ENCODE assay signal across 9 cellular contexts in the genomic region with DNA sequence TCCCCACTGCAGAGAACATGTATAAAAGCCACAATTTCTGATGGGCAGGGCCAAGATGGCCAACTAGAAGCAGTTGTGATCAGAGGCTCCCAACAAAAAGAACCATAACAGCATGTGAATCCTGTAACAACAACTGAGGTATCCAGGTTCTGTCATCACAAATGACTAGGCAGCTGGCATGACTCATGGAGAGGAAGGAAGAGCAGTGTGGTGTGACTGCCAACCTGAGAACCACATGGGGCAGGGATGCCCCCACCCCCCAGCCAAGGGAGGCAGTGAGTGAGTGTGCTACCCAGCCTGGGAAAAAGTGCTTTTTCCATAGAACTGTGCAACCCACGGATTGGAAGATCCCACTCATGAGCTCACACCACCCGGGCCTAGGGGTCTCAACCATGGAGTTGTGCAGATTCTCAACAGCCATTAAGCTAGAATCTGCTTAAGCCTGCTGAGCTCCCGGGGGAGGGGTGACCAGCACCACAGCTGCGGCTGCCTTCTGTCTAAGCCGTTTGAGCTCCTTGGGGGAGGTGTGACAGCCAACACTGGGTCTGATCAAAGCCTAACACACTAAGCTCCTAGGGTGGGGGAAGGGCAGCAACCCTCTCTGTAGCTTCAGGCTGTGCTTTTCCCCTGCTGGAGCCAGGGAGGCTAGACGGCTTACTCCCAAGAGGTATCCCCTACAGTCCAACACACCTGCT.
DNase-seq lines count a peak whose midpoint lies in the region; ATAC-seq and TF ChIP-seq lines count a peak whose summit lies in the region.
"Had no signal": no experiment of that assay in that cellular context is flagged by ENCODE, and none has a peak within 500 bp of the region (broad histone marks: within the 10 kb centered on the region; RNA-seq: fewer than 3 reads in every experiment).

No MANE protein-coding gene starts in this region.

- in situ Hi-C loops in Caki2 (cut with HindIII; ENCODE audit: low pct_unique_long_range_greater_than_20kb, low sequenced_read_pairs), result no loop called here

- intact Hi-C loops in naive thymus-derived CD4-positive, alpha-beta T cell (cut with micrococcal nuclease), result loop anchor here (2.0 to 5.0 kb wide), 2 partner anchors 38 to 97 kb away; no protein-coding TSS in a partner anchor
- intact Hi-C loops in Caco-2 (cut with micrococcal nuclease; ENCODE audit: unreplicated experiment), result no loop called here

- H3K27ac Mint-ChIP-seq in naive thymus-derived CD4-positive, alpha-beta T cell, result peak overlapping the region in 1 of 9 donors; percentile 36
- no peak overlapping the region for H3K27ac Mint-ChIP-seq in Caco-2 (ENCODE audit: unreplicated experiment)
- H3K27ac Mint-ChIP-seq: nephron had no signal

- no TSS peak for BruUV-seq in Caco-2 (replicated peaks; lab: Mats Ljungman, UMichigan)

- H3K27me3 ChIP-seq in naive thymus-derived CD4-positive, alpha-beta T cell (ENCODE audit: control insufficient read depth in 2 of 2, insufficient read depth in 2 of 2, low read length in 2 of 2), result no peaks in the 10 kb centered on the region
- H3K27me3 ChIP-seq in Caco-2 (replicated peaks; ENCODE audit: control insufficient read depth, insufficient read depth, low read length), result no peaks in the 10 kb centered on the region

- H3K4me3 ChIP-seq in naive thymus-derived CD4-positive, alpha-beta T cell (ENCODE audit: low read length), result no peak overlapping the region
- H3K4me3 ChIP-seq in Caco-2 (ENCODE audit: low read depth, low read length), result no peak overlapping the region

- H3K27me3 Mint-ChIP-seq in naive thymus-derived CD4-positive, alpha-beta T cell, result no peaks in the 10 kb centered on the region
- no peaks in the 10 kb centered on the region for H3K27me3 Mint-ChIP-seq in Caco-2 (ENCODE audit: insufficient read depth, unreplicated experiment)

- H3K9me3 Mint-ChIP-seq in naive thymus-derived CD4-positive, alpha-beta T cell, result peaks cover 0 to 41% (median 14%) of the 10 kb centered on the region in 11 donors
- H3K9me3 Mint-ChIP-seq in Caco-2 (ENCODE audit: unreplicated experiment), result peaks cover 44% of the 10 kb centered on the region

- DNase-seq in Caki2 (ENCODE audit: low read depth), result peak; percentile 65
- DNase-seq in Kasumi-1 (lab: John Stamatoyannopoulos, UW), result peak; percentile 1 to 9
- peak; percentile 22 for DNase-seq in activated CD8-positive, alpha-beta memory T cell treated with anti-CD3 and anti-CD28 coated beads, Interleukin-2, amount 50 U/mL, for 4 hours
- DNase-seq in naive thymus-derived CD4-positive, alpha-beta T cell, result peak in 1 of 9 donors; percentile 32
- DNase-seq in NCI-H128 (lab: John Stamatoyannopoulos, UW; ENCODE audit: unreplicated experiment), result no peak
- no peak for DNase-seq in ureter (ENCODE audit: low spot score)
- DNase-seq in Caco-2, result no peak

- POLR2A ChIA-PET in naive thymus-derived CD4-positive, alpha-beta T cell (lab: Charles Lee), result no interaction called here
- POLR2A ChIA-PET in Caco-2 (lab: Charles Lee), result no interaction called here

- H3K4me3 Mint-ChIP-seq in naive thymus-derived CD4-positive, alpha-beta T cell, result no peak overlapping the region
- no peak overlapping the region for H3K4me3 Mint-ChIP-seq in Caco-2 (ENCODE audit: unreplicated experiment)
- H3K4me3 Mint-ChIP-seq: nephron had no signal

- peaks cover 0 to 8% (median 0%) of the 10 kb centered on the region in 3 experiments for H3K9me3 ChIP-seq in naive thymus-derived CD4-positive, alpha-beta T cell (ENCODE audit: control insufficient read depth in 2 of 3, low read length in 3 of 3)
- no peaks in the 10 kb centered on the region for H3K9me3 ChIP-seq in Caco-2

- H3K27ac ChIP-seq in naive thymus-derived CD4-positive, alpha-beta T cell (ENCODE audit: low read depth, low read length), result no peak overlapping the region

- no peak for TF ChIP-seq CTCF in Caco-2 (IDR thresholded peaks at IDR 0.05; ENCODE audit: insufficient read depth in 1 of 2, low read depth in 1 of 2, low read length in 1 of 2, severe bottlenecking in 1 of 2, unreplicated experiment in 1 of 2)

- H3K4me1 Mint-ChIP-seq in naive thymus-derived CD4-positive, alpha-beta T cell, result peaks cover 2 to 13% (median 4%) of the 10 kb centered on the region in 7 donors
- H3K4me1 Mint-ChIP-seq in Caco-2 (ENCODE audit: low read depth, unreplicated experiment), result no peaks in the 10 kb centered on the region

- CTCF ChIA-PET in naive thymus-derived CD4-positive, alpha-beta T cell (lab: Charles Lee), result no interaction called here
- CTCF ChIA-PET in Caco-2 (lab: Charles Lee), result no interaction called here

- H3K4me1 ChIP-seq in naive thymus-derived CD4-positive, alpha-beta T cell (ENCODE audit: control insufficient read depth in 2 of 2, insufficient read depth in 2 of 2, low read length in 2 of 2), result no peaks in the 10 kb centered on the region
- H3K4me1 ChIP-seq in Caco-2, result no peaks in the 10 kb centered on the region

- peak; percentile 51 for ATAC-seq in naive thymus-derived CD4-positive, alpha-beta T cell
- ATAC-seq in HG02642 (IDR thresholded peaks at IDR 0.05; ENCODE audit: poor library complexity, unreplicated experiment), result no peak

- H3K36me3 ChIP-seq in naive thymus-derived CD4-positive, alpha-beta T cell (ENCODE audit: control insufficient read depth in 2 of 3, insufficient read depth in 3 of 3, low read length in 3 of 3), result no peaks in the 10 kb centered on the region
- no peaks in the 10 kb centered on the region for H3K36me3 ChIP-seq in Caco-2 (ENCODE audit: control insufficient read depth, insufficient read depth, low read length)

- peaks cover 0 to 25% (median 5%) of the 10 kb centered on the region in 5 donors for H3K36me3 Mint-ChIP-seq in naive thymus-derived CD4-positive, alpha-beta T cell
- no peaks in the 10 kb centered on the region for H3K36me3 Mint-ChIP-seq in Caco-2 (ENCODE audit: insufficient read depth, unreplicated experiment)

Comparison
In these comparisons a context has a peak if more than half of its experiments do, and no peak if none do; other contexts are left out.
1. DNase-seq: peak in Caki2 (single experiment), Kasumi-1 (2 of 2) and activated CD8-positive, alpha-beta memory T cell treated with anti-CD3 and anti-CD28 coated beads, Interleukin-2, amount 50 U/mL, for 4 hours (single experiment); none in NCI-H128 (single experiment), ureter (single experiment) and Caco-2 (0 of 2).